Comparison of ENCODE assay signal across 25 cellular contexts in the genomic region with DNA sequence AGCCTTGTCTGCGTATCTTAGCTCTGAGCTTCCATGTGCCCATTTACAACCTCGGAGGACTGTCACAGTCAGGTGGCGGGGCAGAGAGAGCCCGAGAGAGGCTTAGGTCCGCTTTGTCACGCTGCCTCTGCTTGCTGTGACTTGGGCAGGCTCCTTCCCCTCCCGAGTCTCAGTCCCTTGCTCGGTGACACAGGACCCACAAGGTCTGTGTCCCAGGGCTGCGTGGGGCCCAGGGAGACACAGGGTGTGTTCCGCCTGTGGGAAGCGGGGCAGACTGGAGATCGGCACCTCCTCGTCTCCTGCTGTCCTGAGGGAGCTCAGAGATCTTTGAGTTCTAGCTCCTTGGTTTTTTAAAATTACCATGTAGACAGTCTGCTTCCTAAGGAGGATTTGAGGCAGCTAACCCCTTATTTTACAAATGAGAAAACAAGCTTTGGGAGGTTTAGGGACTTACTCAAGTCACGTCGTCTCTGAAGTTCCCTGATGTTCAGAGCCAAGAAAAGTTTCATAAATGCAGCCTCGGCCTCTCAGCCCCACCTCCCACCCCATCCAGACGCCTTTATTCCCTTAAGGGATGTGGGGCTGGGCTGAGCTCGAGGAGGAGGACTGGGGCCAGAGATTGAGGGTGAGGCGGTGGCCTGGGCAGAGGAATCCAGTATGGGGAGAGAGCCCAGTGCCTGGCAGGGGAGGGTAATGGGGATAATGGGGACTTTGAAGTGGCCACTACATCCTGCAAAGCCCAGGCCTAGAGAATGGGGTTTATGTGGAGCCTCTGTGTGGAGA.
DNase-seq lines count a peak whose midpoint lies in the region; ATAC-seq and TF ChIP-seq lines count a peak whose summit lies in the region.
"Had no signal": no experiment of that assay in that cellular context is flagged by ENCODE, and none has a peak within 500 bp of the region (broad histone marks: within the 10 kb centered on the region; RNA-seq: fewer than 3 reads in every experiment).

No MANE protein-coding gene starts in this region.

- H3K36me3 ChIP-seq in H7 (replicated peaks; ENCODE audit: control insufficient read depth, insufficient read depth, low read length) = no peaks in the 10 kb centered on the region
- H3K36me3 ChIP-seq in left ventricle myocardium inferior = no peaks in the 10 kb centered on the region
- no peaks in the 10 kb centered on the region for H3K36me3 ChIP-seq in sigmoid colon
- H3K36me3 ChIP-seq in testis (ENCODE audit: low read depth, missing control alignments) = no peaks in the 10 kb centered on the region
- H3K36me3 ChIP-seq: heart left ventricle, ovary, tibial nerve had no signal

- peaks cover 0 to 7% (median 0%) of the 10 kb centered on the region in 5 experiments for H3K9me3 Mint-ChIP-seq in brain
- H3K9me3 Mint-ChIP-seq: CD8-positive, alpha-beta memory T cell; stimulated activated naive CD8-positive, alpha-beta T cell treated with anti-CD3 and anti-CD28 coated beads, Interleukin-15, Interleukin-2, amounts not matched to agents 100 ng/mL and 50 ng/mL, for 24 hours had no signal

- H3K4me1 ChIP-seq in left ventricle myocardium inferior (peaks cover 5% of the 10 kb centered on the region), sigmoid colon (no peaks in the 10 kb centered on the region), testis (no peaks in the 10 kb centered on the region)

- intact Hi-C loops in left ventricle myocardium inferior (cut with micrococcal nuclease) = no loop called here
- intact Hi-C loops in sigmoid colon (cut with DNase I) = no loop called here
- intact Hi-C loops in testis (cut with DNase I; ENCODE audit: low total_unique reads) = no loop called here

- H3K9me3 ChIP-seq in left ventricle myocardium inferior (replicated peaks) = no peaks in the 10 kb centered on the region
- H3K9me3 ChIP-seq in sigmoid colon = no peaks in the 10 kb centered on the region
- H3K9me3 ChIP-seq in testis = no peaks in the 10 kb centered on the region
- H3K9me3 ChIP-seq: heart left ventricle, ovary, tibial nerve had no signal

- DNase-seq in H7 = peak; percentile 57
- DNase-seq in left ventricle myocardium inferior = no peak
- peak; percentile 39 for DNase-seq in sigmoid colon
- DNase-seq in 8988T = no peak
- DNase-seq in testis = no peak
- DNase-seq: activated CD4-positive, alpha-beta T cell treated with anti-CD3 and anti-CD28 coated beads for 48 hours; activated naive CD4-positive, alpha-beta T cell treated with Interleukin-2 at 50 U/mL for 16 hours; activated T-cell treated with anti-CD3 and anti-CD28 coated beads, Interleukin-2, amount 50 U/mL, for 48 hours; AML-193; amygdala; CD8-positive, alpha-beta memory T cell; cortex of kidney; Karpas-422; MV-4-11; naive thymus-derived CD4-positive, alpha-beta T cell; NCI-H2171 treated with DMSO at 0.1 percent for 48 hours; NCI-H524 treated with DMSO at 0.1 percent for 48 hours; ovary; T-helper 2 cell had no signal

- peaks cover 9% of the 10 kb centered on the region for H3K27me3 Mint-ChIP-seq in brain

- no peak for TF ChIP-seq CTCF in brain (conservative IDR thresholded peaks at IDR 0.05)
- TF ChIP-seq CTCF in left ventricle myocardium inferior (IDR thresholded peaks at IDR 0.05; ENCODE audit: borderline replicate concordance) = no peak
- no peak for TF ChIP-seq CTCF in sigmoid colon (IDR thresholded peaks at IDR 0.05)
- no peak for TF ChIP-seq CTCF in testis (IDR thresholded peaks at IDR 0.05)

- 77 to 79% methylated on average over 19 of the region's 19 CpGs for WGBS in sigmoid colon, 2 donors
- 70 to 71% methylated on average over 17 to 19 of the region's 19 CpGs for WGBS in testis, 2 donors

- H3K27ac ChIP-seq in left ventricle myocardium inferior (replicated peaks) = peak overlapping the region; percentile 65
- H3K27ac ChIP-seq in sigmoid colon = no peak overlapping the region
- H3K27ac ChIP-seq in testis = no peak overlapping the region
- H3K27ac ChIP-seq: ovary, SK-N-MC had no signal

- H3K4me1 Mint-ChIP-seq in brain = peaks cover 68% of the 10 kb centered on the region
- H3K4me1 Mint-ChIP-seq: CD8-positive, alpha-beta memory T cell had no signal

- TF ChIP-seq EP300 in sigmoid colon (IDR thresholded peaks at IDR 0.05) = no peak

- no peak overlapping the region for H3K4me3 ChIP-seq in H7 (ENCODE audit: insufficient read depth, low read depth, low read length)
- no peak overlapping the region for H3K4me3 ChIP-seq in left ventricle myocardium inferior
- H3K4me3 ChIP-seq in sigmoid colon = no peak overlapping the region
- no peak overlapping the region for H3K4me3 ChIP-seq in testis
- H3K4me3 ChIP-seq: heart left ventricle, ovary, SK-N-MC, tibial nerve had no signal

- ATAC-seq in HG03025 (IDR thresholded peaks at IDR 0.05; ENCODE audit: low FRiP score, unreplicated experiment) = no peak
- ATAC-seq: naive thymus-derived CD4-positive, alpha-beta T cell had no signal

- no peaks in the 10 kb centered on the region for H3K36me3 Mint-ChIP-seq in brain
- H3K36me3 Mint-ChIP-seq: CD8-positive, alpha-beta memory T cell; naive thymus-derived CD4-positive, alpha-beta T cell had no signal

- H3K4me3 Mint-ChIP-seq in brain = peak overlapping the region in 1 of 5 experiments; percentile 57
- H3K4me3 Mint-ChIP-seq: CD8-positive, alpha-beta memory T cell; naive thymus-derived CD4-positive, alpha-beta T cell; stimulated activated naive CD8-positive, alpha-beta T cell treated with anti-CD3 and anti-CD28 coated beads, Interleukin-15, Interleukin-2, amounts not matched to agents 100 ng/mL and 50 ng/mL, for 24 hours had no signal

- TF ChIP-seq POLR2A in sigmoid colon (IDR thresholded peaks at IDR 0.05) = no peak
- no peak for TF ChIP-seq POLR2A in testis (IDR thresholded peaks at IDR 0.05)

- H3K27me3 ChIP-seq in H7 (ENCODE audit: control insufficient read depth, insufficient read depth, low read length) (no peaks in the 10 kb centered on the region), left ventricle myocardium inferior (ENCODE audit: low read depth) (peaks cover 96% of the 10 kb centered on the region), sigmoid colon (peaks cover 0 to 28% (median 0%) of the 10 kb centered on the region in 3 donors), testis (no peaks in the 10 kb centered on the region)
- H3K27me3 ChIP-seq: ovary, tibial nerve had no signal

- H3K27ac Mint-ChIP-seq in brain = peak overlapping the region in 4 of 5 experiments; percentile 69 to 89 (median 80)
- H3K27ac Mint-ChIP-seq: CD8-positive, alpha-beta memory T cell; naive thymus-derived CD4-positive, alpha-beta T cell; stimulated activated naive CD8-positive, alpha-beta T cell treated with anti-CD3 and anti-CD28 coated beads, Interleukin-15, Interleukin-2, amounts not matched to agents 100 ng/mL and 50 ng/mL, for 24 hours had no signal

Comparison
In these comparisons a context has a peak if more than half of its experiments do, and no peak if none do; other contexts are left out.
1. DNase-seq: peak in H7 (single experiment) and sigmoid colon (single experiment); none in left ventricle myocardium inferior (single experiment), 8988T (single experiment) and testis (single experiment).